Comparison of ENCODE assay signal across 21 cellular contexts in genomic region chr10:78602201-78602917, GRCh38.
A peak's percentile ranks its signal among the peaks of the same experiment; 100 is the strongest.
DNase-seq lines count a peak whose midpoint lies in the region; ATAC-seq and TF ChIP-seq lines count a peak whose summit lies in the region.
"Had no signal": no experiment of that assay in that cellular context is flagged by ENCODE, and none has a peak within 500 bp of the region (broad histone marks: within the 10 kb centered on the region; RNA-seq: fewer than 3 reads in every experiment).

No MANE protein-coding gene starts in this region.

- DNase-seq in activated CD8-positive, alpha-beta T cell treated with anti-CD3 and anti-CD28 coated beads for 36 hours: peak; percentile 57
- DNase-seq in activated CD8-positive, alpha-beta T cell treated with anti-CD3 and anti-CD28 coated beads, Interleukin-2, amount 10 ng/mL, durations not matched to agents 7 days and 5 days: no peak
- DNase-seq in activated T-cell treated with anti-CD3 and anti-CD28 coated beads, Interleukin-2, amount 50 U/mL, for 72 hours: peak; percentile 26 to 30
- peak; percentile 7 for DNase-seq in kidney tubule cell (ENCODE audit: low spot score)
- peak; percentile 21 to 24 for DNase-seq in stimulated activated CD8-positive, alpha-beta memory T cell treated with anti-CD3 and anti-CD28 coated beads, Interleukin-15, amount 100 ng/mL, for 48 hours (ENCODE audit: low read depth in 2 of 2)
- no peak for DNase-seq in middle frontal gyrus (ENCODE audit: extremely low spot score, low spot score)
- no peak for DNase-seq in substantia nigra (lab: John Stamatoyannopoulos, UW)
- DNase-seq in glutamatergic neuron: no peak
- DNase-seq: CD4-positive, alpha-beta T cell; dermis blood vessel endothelial cell; DMS153; left cardiac atrium; NCI-H1048; NCI-H2081; NCI-H510A; psoas muscle; RPMI8226 had no signal

- CTCF ChIA-PET in activated CD8-positive, alpha-beta T cell treated with anti-CD3 and anti-CD28 coated beads for 36 hours (lab: Charles Lee): no interaction called here
- CTCF ChIA-PET in activated CD8-positive, alpha-beta T cell treated with anti-CD3 and anti-CD28 coated beads, Interleukin-2, amount 10 ng/mL, durations not matched to agents 7 days and 5 days (lab: Charles Lee): no interaction called here

- no peak overlapping the region for H3K27ac ChIP-seq in substantia nigra (ENCODE audit: low read depth, low read length, poor library complexity, severe bottlenecking)
- H3K27ac ChIP-seq: KMS-11, psoas muscle, thoracic aorta had no signal

- POLR2A ChIA-PET in activated CD8-positive, alpha-beta T cell treated with anti-CD3 and anti-CD28 coated beads for 36 hours (lab: Charles Lee): no interaction called here
- POLR2A ChIA-PET in activated CD8-positive, alpha-beta T cell treated with anti-CD3 and anti-CD28 coated beads, Interleukin-2, amount 10 ng/mL, durations not matched to agents 7 days and 5 days (lab: Charles Lee): no interaction called here

- no peak overlapping the region for H3K27ac Mint-ChIP-seq in activated CD8-positive, alpha-beta T cell treated with anti-CD3 and anti-CD28 coated beads for 36 hours
- H3K27ac Mint-ChIP-seq in activated CD8-positive, alpha-beta T cell treated with anti-CD3 and anti-CD28 coated beads, Interleukin-2, amount 10 ng/mL, durations not matched to agents 7 days and 5 days: no peak overlapping the region
- no peak overlapping the region for H3K27ac Mint-ChIP-seq in activated T-cell treated with anti-CD3 and anti-CD28 coated beads, Interleukin-2, amount 50 U/mL, for 72 hours
- no peak overlapping the region for H3K27ac Mint-ChIP-seq in glutamatergic neuron (ENCODE audit: unreplicated experiment)
- H3K27ac Mint-ChIP-seq: activated naive CD8-positive, alpha-beta T cell; CD4-positive, alpha-beta T cell; natural killer cell treated with Interleukin-12 subunit alpha and Interleukin-12 subunit beta and Interleukin-15 and Interleukin-18, amount 100 ng/mL, for 72 hours had no signal

- ATAC-seq in activated CD8-positive, alpha-beta T cell treated with anti-CD3 and anti-CD28 coated beads for 36 hours: peak; percentile 55
- no peak for ATAC-seq in activated CD8-positive, alpha-beta T cell treated with anti-CD3 and anti-CD28 coated beads, Interleukin-2, amount 10 ng/mL, durations not matched to agents 7 days and 5 days
- ATAC-seq in activated T-cell treated with anti-CD3 and anti-CD28 coated beads, Interleukin-2, amount 50 U/mL, for 72 hours (replicated peaks in 1 of 2): peak; percentile 65 to 71
- ATAC-seq: left cardiac atrium, psoas muscle had no signal

- intact Hi-C loops in activated CD8-positive, alpha-beta T cell treated with anti-CD3 and anti-CD28 coated beads for 36 hours (cut with micrococcal nuclease): no loop called here

- no peaks in the 10 kb centered on the region for H3K36me3 Mint-ChIP-seq in activated CD8-positive, alpha-beta T cell treated with anti-CD3 and anti-CD28 coated beads for 36 hours (ENCODE audit: low read depth)
- H3K36me3 Mint-ChIP-seq in activated CD8-positive, alpha-beta T cell treated with anti-CD3 and anti-CD28 coated beads, Interleukin-2, amount 10 ng/mL, durations not matched to agents 7 days and 5 days (ENCODE audit: low read depth): no peaks in the 10 kb centered on the region
- no peaks in the 10 kb centered on the region for H3K36me3 Mint-ChIP-seq in activated T-cell treated with anti-CD3 and anti-CD28 coated beads, Interleukin-2, amount 50 U/mL, for 72 hours (ENCODE audit: insufficient read depth in 2 of 2)
- no peaks in the 10 kb centered on the region for H3K36me3 Mint-ChIP-seq in glutamatergic neuron (ENCODE audit: unreplicated experiment)
- H3K36me3 Mint-ChIP-seq: activated naive CD8-positive, alpha-beta T cell; natural killer cell treated with Interleukin-12 subunit alpha and Interleukin-12 subunit beta and Interleukin-15 and Interleukin-18, amount 100 ng/mL, for 72 hours had no signal

- H3K27me3 Mint-ChIP-seq in activated CD8-positive, alpha-beta T cell treated with anti-CD3 and anti-CD28 coated beads for 36 hours: peaks cover 7% of the 10 kb centered on the region
- no peaks in the 10 kb centered on the region for H3K27me3 Mint-ChIP-seq in activated CD8-positive, alpha-beta T cell treated with anti-CD3 and anti-CD28 coated beads, Interleukin-2, amount 10 ng/mL, durations not matched to agents 7 days and 5 days (ENCODE audit: low read depth)
- H3K27me3 Mint-ChIP-seq in activated T-cell treated with anti-CD3 and anti-CD28 coated beads, Interleukin-2, amount 50 U/mL, for 72 hours (ENCODE audit: low read depth): no peaks in the 10 kb centered on the region
- H3K27me3 Mint-ChIP-seq in glutamatergic neuron (ENCODE audit: unreplicated experiment): peaks cover 11% of the 10 kb centered on the region

- TF ChIP-seq CTCF in activated CD8-positive, alpha-beta T cell treated with anti-CD3 and anti-CD28 coated beads for 36 hours (IDR thresholded peaks at IDR 0.05): no peak
- no peak for TF ChIP-seq CTCF in glutamatergic neuron (IDR thresholded peaks at IDR 0.05; ENCODE audit: partially characterized antibody, unreplicated experiment)

- no peaks in the 10 kb centered on the region for H3K9me3 Mint-ChIP-seq in activated CD8-positive, alpha-beta T cell treated with anti-CD3 and anti-CD28 coated beads for 36 hours
- H3K9me3 Mint-ChIP-seq in activated CD8-positive, alpha-beta T cell treated with anti-CD3 and anti-CD28 coated beads, Interleukin-2, amount 10 ng/mL, durations not matched to agents 7 days and 5 days (ENCODE audit: insufficient read depth): no peaks in the 10 kb centered on the region
- H3K9me3 Mint-ChIP-seq in activated T-cell treated with anti-CD3 and anti-CD28 coated beads, Interleukin-2, amount 50 U/mL, for 72 hours: no peaks in the 10 kb centered on the region
- peaks cover 3% of the 10 kb centered on the region for H3K9me3 Mint-ChIP-seq in glutamatergic neuron (ENCODE audit: unreplicated experiment)
- H3K9me3 Mint-ChIP-seq: CD4-positive, alpha-beta T cell; natural killer cell treated with Interleukin-12 subunit alpha and Interleukin-12 subunit beta and Interleukin-15 and Interleukin-18, amount 100 ng/mL, for 72 hours had no signal

- H3K4me1 Mint-ChIP-seq in activated CD8-positive, alpha-beta T cell treated with anti-CD3 and anti-CD28 coated beads for 36 hours (ENCODE audit: low read depth): no peaks in the 10 kb centered on the region
- H3K4me1 Mint-ChIP-seq in activated CD8-positive, alpha-beta T cell treated with anti-CD3 and anti-CD28 coated beads, Interleukin-2, amount 10 ng/mL, durations not matched to agents 7 days and 5 days (ENCODE audit: low read depth): no peaks in the 10 kb centered on the region
- peaks cover 6% of the 10 kb centered on the region for H3K4me1 Mint-ChIP-seq in activated T-cell treated with anti-CD3 and anti-CD28 coated beads, Interleukin-2, amount 50 U/mL, for 72 hours (ENCODE audit: low read depth)
- no peaks in the 10 kb centered on the region for H3K4me1 Mint-ChIP-seq in glutamatergic neuron (ENCODE audit: low read depth, unreplicated experiment)

- no peak overlapping the region for H3K4me3 Mint-ChIP-seq in activated CD8-positive, alpha-beta T cell treated with anti-CD3 and anti-CD28 coated beads for 36 hours
- H3K4me3 Mint-ChIP-seq in activated CD8-positive, alpha-beta T cell treated with anti-CD3 and anti-CD28 coated beads, Interleukin-2, amount 10 ng/mL, durations not matched to agents 7 days and 5 days: no peak overlapping the region
- H3K4me3 Mint-ChIP-seq in activated T-cell treated with anti-CD3 and anti-CD28 coated beads, Interleukin-2, amount 50 U/mL, for 72 hours: no peak overlapping the region
- no peak overlapping the region for H3K4me3 Mint-ChIP-seq in glutamatergic neuron (ENCODE audit: unreplicated experiment)
- H3K4me3 Mint-ChIP-seq: activated naive CD8-positive, alpha-beta T cell; CD4-positive, alpha-beta T cell; natural killer cell treated with Interleukin-12 subunit alpha and Interleukin-12 subunit beta and Interleukin-15 and Interleukin-18, amount 100 ng/mL, for 72 hours had no signal

Comparison
In these comparisons a context has a peak if more than half of its experiments do, and no peak if none do; other contexts are left out.
1. DNase-seq: peak in activated CD8-positive, alpha-beta T cell treated with anti-CD3 and anti-CD28 coated beads for 36 hours (single experiment), activated T-cell treated with anti-CD3 and anti-CD28 coated beads, Interleukin-2, amount 50 U/mL, for 72 hours (2 of 2), kidney tubule cell (single experiment) and stimulated activated CD8-positive, alpha-beta memory T cell treated with anti-CD3 and anti-CD28 coated beads, Interleukin-15, amount 100 ng/mL, for 48 hours (2 of 2); none in activated CD8-positive, alpha-beta T cell treated with anti-CD3 and anti-CD28 coated beads, Interleukin-2, amount 10 ng/mL, durations not matched to agents 7 days and 5 days (single experiment), middle frontal gyrus (single experiment), substantia nigra (0 of 49) and glutamatergic neuron (single experiment).